Comparison of ENCODE assay signal across 8 cellular contexts in genomic region chr2:207144191-207144795, GRCh38. TPM values are rescaled to one million over a fixed set of nuclear protein-coding genes. Genes with fewer than 3 reads are reported as not detected.
A peak's percentile ranks its signal among the peaks of the same experiment; 100 is the strongest.
DNase-seq lines count a peak whose midpoint lies in the region; ATAC-seq and TF ChIP-seq lines count a peak whose summit lies in the region.

No MANE protein-coding gene starts in this region.

- H3K9ac ChIP-seq in H9 (ENCODE audit: extremely low read depth, insufficient read length, low read length): no peak overlapping the region

- H3K36me3 ChIP-seq in hepatocyte (replicated peaks; ENCODE audit: insufficient read depth, low read depth): no peaks in the 10 kb centered on the region
- peaks cover 0 to 29% (median 0%) of the 10 kb centered on the region in 6 donors for H3K36me3 ChIP-seq in spleen

- H3K4me2 ChIP-seq in H9 (ENCODE audit: insufficient read depth, insufficient read length, low read length) (no peak overlapping the region), hepatocyte (peak overlapping the region; percentile 68)

- POLR2A ChIA-PET in WTC11 (lab: Charles Lee): interaction anchor here (1.3 kb wide), 1 partner anchor 22 kb away, joined by 8 read pairs; the partner anchor contains the start of gene KLF7

- H3K56ac ChIP-seq in H9 (ENCODE audit: insufficient read length, low read depth, low read length): no peak overlapping the region

- H3K9me3 Mint-ChIP-seq in H9 (no peaks in the 10 kb centered on the region), WTC11 (no peaks in the 10 kb centered on the region)

- no peak overlapping the region for H2AFZ ChIP-seq in H9 (ENCODE audit: low read length)
- no peak overlapping the region for H2AFZ ChIP-seq in hepatocyte

- no peak for ATAC-seq in WTC11
- ATAC-seq in HG03045 (IDR thresholded peaks at IDR 0.05; ENCODE audit: unreplicated experiment): no peak
- no peak for ATAC-seq in HG02763 (IDR thresholded peaks at IDR 0.05; ENCODE audit: unreplicated experiment)

- H3K27me3 Mint-ChIP-seq in H9 (ENCODE audit: low read depth) (no peaks in the 10 kb centered on the region), WTC11 (ENCODE audit: low read depth) (no peaks in the 10 kb centered on the region)

- H3K79me2 ChIP-seq in H9 (ENCODE audit: insufficient read depth, low read length) (peaks cover 11% of the 10 kb centered on the region), hepatocyte (peaks cover 76% of the 10 kb centered on the region)

- DNase-seq in H9: no peak
- no peak for DNase-seq in WTC11 (ENCODE audit: low spot score)
- no peak for DNase-seq in hepatocyte (ENCODE audit: low spot score)
- no peak for DNase-seq in spleen
- DNase-seq in NCI-H146 (lab: John Stamatoyannopoulos, UW): no peak
- DNase-seq in HK-2 (ENCODE audit: unreplicated experiment): no peak

- H3K23ac ChIP-seq in H9 (ENCODE audit: insufficient read length, low read depth, low read length): no peak overlapping the region

- H3K4me3 Mint-ChIP-seq in H9 (no peak overlapping the region), WTC11 (no peak overlapping the region)

- H3K23me2 ChIP-seq in H9 (ENCODE audit: insufficient read length, low read depth, low read length, poor library complexity, severe bottlenecking): no peaks in the 10 kb centered on the region

- H3K9me3 ChIP-seq in H9 (ENCODE audit: control insufficient read depth, low read depth, low read length) (no peaks in the 10 kb centered on the region), hepatocyte (ENCODE audit: low read depth) (no peaks in the 10 kb centered on the region), spleen (no peaks in the 10 kb centered on the region)

- H2BK20ac ChIP-seq in H9 (ENCODE audit: low read depth, low read length, poor library complexity, severe bottlenecking): no peak overlapping the region

- H3K27ac ChIP-seq in H9 (ENCODE audit: insufficient read length, low read depth, low read length): no peak overlapping the region
- peak overlapping the region; percentile 76 for H3K27ac ChIP-seq in hepatocyte
- H3K27ac ChIP-seq in spleen: peak overlapping the region; percentile 88 to 96 (median 94)

- no peak overlapping the region for H3T11ph ChIP-seq in H9 (ENCODE audit: low read length)

- TF ChIP-seq CTCF in H9 (conservative IDR thresholded peaks at IDR 0.05) (no peak), WTC11 (IDR thresholded peaks at IDR 0.05) (no peak), hepatocyte (IDR thresholded peaks at IDR 0.05; ENCODE audit: poor library complexity) (no peak), spleen (IDR thresholded peaks at IDR 0.05 in 8 of 11, conservative IDR thresholded peaks at IDR 0.05 in 3 of 11) (no peak)

- CTCF ChIA-PET in WTC11 (lab: Charles Lee): interaction anchor here (1.0 kb wide), 1 partner anchor 154 kb away, joined by 3 read pairs; no protein-coding TSS in a partner anchor

- no peak overlapping the region for H2BK5ac ChIP-seq in H9 (ENCODE audit: insufficient read length, low read length)

- H2AK5ac ChIP-seq in H9 (ENCODE audit: insufficient read length, low read length): no peak overlapping the region

- no peak overlapping the region for H3K14ac ChIP-seq in H9 (ENCODE audit: insufficient read depth, low read length)

- H3K36me3 Mint-ChIP-seq in H9 (ENCODE audit: insufficient read depth in 1 of 3, low read depth in 3 of 3) (peaks cover 2 to 27% (median 5%) of the 10 kb centered on the region in 3 experiments; a peak in 6 of 7 replicates), WTC11 (0 out of 2 replicates have a peak, but pooled peaks cover 5% of the 10 kb centered on the region)

- TF ChIP-seq POLR2A in spleen (IDR thresholded peaks at IDR 0.05): no peak

- no peak overlapping the region for H4K5ac ChIP-seq in H9 (ENCODE audit: insufficient read length, low read depth, low read length)

- H3K4ac ChIP-seq in H9 (ENCODE audit: low read depth, low read length): no peak overlapping the region

- H2BK12ac ChIP-seq in H9 (ENCODE audit: insufficient read length, low read depth, low read length): no peak overlapping the region

- H2BK15ac ChIP-seq in H9 (ENCODE audit: low read depth, low read length): no peak overlapping the region

- intact Hi-C loops in spleen (cut with DNase I; ENCODE audit: low total_unique reads): no loop called here

- no peaks in the 10 kb centered on the region for H3K27me3 ChIP-seq in H9 (ENCODE audit: insufficient read depth, low read length)
- no peaks in the 10 kb centered on the region for H3K27me3 ChIP-seq in hepatocyte
- no peaks in the 10 kb centered on the region for H3K27me3 ChIP-seq in spleen (replicated peaks in 1 of 7)

- H4K91ac ChIP-seq in H9 (ENCODE audit: insufficient read length, low read depth, low read length): no peak overlapping the region

- no peak overlapping the region for H3K18ac ChIP-seq in H9 (ENCODE audit: insufficient read length, low read depth, low read length)

- H2BK120ac ChIP-seq in H9 (ENCODE audit: low read depth, low read length, poor library complexity, severe bottlenecking): no peak overlapping the region

- peak overlapping the region; percentile 8 to 82 (median 15); a peak in 3 of 7 replicates for H3K27ac Mint-ChIP-seq in H9
- H3K27ac Mint-ChIP-seq in WTC11: 0 out of 2 replicates have a peak overlapping the region, but pooled peaks have one; percentile 19

- no peak overlapping the region for H3K4me3 ChIP-seq in hepatocyte
- peak overlapping the region in 1 of 8 donors; percentile 58 for H3K4me3 ChIP-seq in spleen

- H4K20me1 ChIP-seq in H9 (ENCODE audit: control insufficient read depth, insufficient read depth, insufficient read length): no peaks in the 10 kb centered on the region
- H4K20me1 ChIP-seq in hepatocyte (ENCODE audit: insufficient read depth, poor library complexity, severe bottlenecking): no peaks in the 10 kb centered on the region

- no peak overlapping the region for H4K8ac ChIP-seq in H9 (replicated peaks; ENCODE audit: insufficient read length, low read depth, low read length)

- H3K4me1 Mint-ChIP-seq in H9: peaks cover 63 to 68% of the 10 kb centered on the region in 2 experiments
- H3K4me1 Mint-ChIP-seq in WTC11: peaks cover 60% of the 10 kb centered on the region

- H3K79me1 ChIP-seq in H9 (ENCODE audit: insufficient read depth, low read depth, low read length, poor library complexity, severe bottlenecking): peaks cover 2% of the 10 kb centered on the region

- H3K9me2 ChIP-seq in hepatocyte (replicated peaks; ENCODE audit: insufficient read depth): no peaks in the 10 kb centered on the region

- WGBS in H9 (ENCODE audit: extremely low coverage, insufficient read length, low lambda C conversion rate): no CpG with 5 or more reads among the region's 3 CpGs
- WGBS in hepatocyte (ENCODE audit: low lambda C conversion rate, missing lambda C conversion rate): 91% methylated on average over 3 of the region's 3 CpGs
- WGBS in spleen, 5 donors: 69 to 84% (median 79%) methylated on average over 3 of the region's 3 CpGs

- H3K4me1 ChIP-seq in H9 (ENCODE audit: insufficient read depth, low read length) (peaks cover 18% of the 10 kb centered on the region), hepatocyte (ENCODE audit: insufficient read depth) (peaks cover 25% of the 10 kb centered on the region), spleen (peaks cover 32 to 91% (median 49%) of the 10 kb centered on the region in 6 donors)

TF ChIP-seq in WTC11, 78 proteins besides CTCF, POLR2A, EP300 and RAD21:
- TF ChIP-seq USF2 (CRISPR knock-in tag; IDR thresholded peaks at IDR 0.05) (peak; percentile 37), HMGXB4 (CRISPR knock-in tag; IDR thresholded peaks at IDR 0.05) (no peak)

RNA-seq across cellular contexts. Expression of gene KLF7, which starts 21.5 kb away (rescaled TPM):
- 32.2 and 33.4 TPM in 2 replicates for total RNA-seq in H9 (2021)
- total RNA-seq in WTC11 (2021): 11.9 to 25.4 TPM (median 16.3 TPM) in 3 replicates
- total RNA-seq in hepatocyte: 6.3 and 18.6 TPM in 2 replicates
- 7.9 and 8.4 TPM in 2 replicates for polyA plus RNA-seq in hepatocyte
- total RNA-seq in spleen: 10 to 100 TPM; 23.6 to 74.4 (median 43.3) TPM
- 1 to 10 TPM; 2.9 to 3.8 (median 2.9) TPM for polyA plus RNA-seq in spleen
